Comparison of ENCODE assay signal across 19 cellular contexts in genomic region chr2:144455979-144456378, GRCh38.
A peak's percentile ranks its signal among the peaks of the same experiment; 100 is the strongest.
DNase-seq lines count a peak whose midpoint lies in the region; ATAC-seq and TF ChIP-seq lines count a peak whose summit lies in the region.
"Had no signal": no experiment of that assay in that cellular context is flagged by ENCODE, and none has a peak within 500 bp of the region (broad histone marks: within the 10 kb centered on the region; RNA-seq: fewer than 3 reads in every experiment).

No MANE protein-coding gene starts in this region.

- WGBS in IMR-90 (ENCODE audit: extremely low coverage in 2 of 2, insufficient read length in 1 of 2), 2 experiments = no CpG with 5 or more reads among the region's 3 CpGs
- WGBS in smooth muscle cell (ENCODE audit: low lambda C conversion rate) = 80% methylated on average over 3 of the region's 3 CpGs

- TF ChIP-seq RAD21 in IMR-90 (IDR thresholded peaks at IDR 0.05; ENCODE audit: low read length) = no peak

- H3K79me1 ChIP-seq in IMR-90 (ENCODE audit: low read depth in 1 of 2, low read length in 2 of 2) = peaks cover 22 to 55% of the 10 kb centered on the region in 2 experiments

- intact Hi-C loops in IMR-90 (cut with micrococcal nuclease) = loop anchor here (5.0 kb wide), 1 partner anchor 124 kb away; a partner anchor contains a TSS

- no peaks in the 10 kb centered on the region for H3K36me3 Mint-ChIP-seq in activated CD4-positive, alpha-beta T cell treated with anti-CD3 and anti-CD28 coated beads, Interleukin-2, amount 10 ng/mL, durations not matched to agents 7 days and 5 days (ENCODE audit: low read depth)
- H3K36me3 Mint-ChIP-seq: activated CD4-positive, alpha-beta memory T cell treated with anti-CD3 and anti-CD28 coated beads for 36 hours; naive thymus-derived CD8-positive, alpha-beta T cell had no signal

- dilution Hi-C loops in IMR-90 (cut with HindIII; ENCODE audit: low sequenced_read_pairs, unreplicated experiment) = no loop called here

- H3K4me2 ChIP-seq in IMR-90 (ENCODE audit: low read depth, low read length) (peak overlapping the region; percentile 21; the same call in 1 of the 2 replicates), smooth muscle cell (peak overlapping the region; percentile 80)

- no peak overlapping the region for H3K4ac ChIP-seq in IMR-90 (ENCODE audit: low read depth, low read length)

- no peak overlapping the region for H2AK9ac ChIP-seq in IMR-90 (replicated peaks; ENCODE audit: low read depth, low read length, poor library complexity)

- H3K23ac ChIP-seq in IMR-90 (ENCODE audit: low read depth, low read length) = no peak overlapping the region

- H3K56ac ChIP-seq in IMR-90 (ENCODE audit: extremely low read depth, insufficient read depth, low read length) = no peak overlapping the region

- no peak overlapping the region for H2BK15ac ChIP-seq in IMR-90 (ENCODE audit: low read depth, low read length)

- H2AFZ ChIP-seq in IMR-90 (replicated peaks; ENCODE audit: low read length, poor library complexity) (no peak overlapping the region), smooth muscle cell (ENCODE audit: low read depth) (no peak overlapping the region)

- H3K36me3 ChIP-seq in IMR-90 (ENCODE audit: control insufficient read depth, insufficient read depth, low read length) (no peaks in the 10 kb centered on the region), smooth muscle cell (ENCODE audit: low read depth) (no peaks in the 10 kb centered on the region)
- H3K36me3 ChIP-seq: right atrium auricular region, tibial artery had no signal

- H2BK120ac ChIP-seq in IMR-90 (ENCODE audit: low read depth, low read length) = no peak overlapping the region

- no peak overlapping the region for H2AK5ac ChIP-seq in IMR-90 (ENCODE audit: low read depth, low read length)

- no peak overlapping the region for H3K4me3 ChIP-seq in IMR-90 (ENCODE audit: insufficient read depth, low read depth, low read length)
- H3K4me3 ChIP-seq in smooth muscle cell = no peak overlapping the region
- H3K4me3 ChIP-seq: tibial artery had no signal

- no peak overlapping the region for H3K14ac ChIP-seq in IMR-90 (replicated peaks; ENCODE audit: low read depth, low read length)

- H3K18ac ChIP-seq in IMR-90 (ENCODE audit: low read depth, low read length) = no peak overlapping the region

- CTCF ChIA-PET in IMR-90 (lab: Yijun Ruan, JAX) = interaction anchor here (0.7 kb wide), 1 partner anchor 917 kb away, joined by 7 read pairs; no protein-coding TSS in a partner anchor
- CTCF ChIA-PET in activated CD4-positive, alpha-beta T cell treated with anti-CD3 and anti-CD28 coated beads, Interleukin-2, amount 10 ng/mL, durations not matched to agents 7 days and 5 days (lab: Charles Lee) = interaction anchor here (0.6 to 2.9 kb wide), 2 partner anchors 22 to 1298 kb away, joined by 3 to 6 read pairs; no protein-coding TSS in a partner anchor

- POLR2A ChIA-PET in IMR-90 (lab: Charles Lee; ENCODE audit: unreplicated experiment) = no interaction called here
- POLR2A ChIA-PET in activated CD4-positive, alpha-beta T cell treated with anti-CD3 and anti-CD28 coated beads, Interleukin-2, amount 10 ng/mL, durations not matched to agents 7 days and 5 days (lab: Charles Lee) = no interaction called here

- H3K27ac ChIP-seq in IMR-90 (ENCODE audit: insufficient read depth, low read length) = no peak overlapping the region
- peak overlapping the region; percentile 62 for H3K27ac ChIP-seq in angular gyrus (ENCODE audit: low read depth, low read length)
- H3K27ac ChIP-seq in layer of hippocampus (ENCODE audit: low read depth, low read length) = peak overlapping the region; percentile 87
- peak overlapping the region; percentile 97 for H3K27ac ChIP-seq in smooth muscle cell (ENCODE audit: low read depth)
- H3K27ac ChIP-seq: C4-2B had no signal

- peaks cover 98% of the 10 kb centered on the region for H3K79me2 ChIP-seq in smooth muscle cell (ENCODE audit: low read depth)

- H3K4me1 Mint-ChIP-seq in activated CD4-positive, alpha-beta T cell treated with anti-CD3 and anti-CD28 coated beads, Interleukin-2, amount 10 ng/mL, durations not matched to agents 7 days and 5 days = peaks cover 19% of the 10 kb centered on the region

- H3K27me3 ChIP-seq in IMR-90 (ENCODE audit: control insufficient read depth, insufficient read depth, low read length) (no peaks in the 10 kb centered on the region), layer of hippocampus (ENCODE audit: control insufficient read depth, insufficient read depth, low read length) (no peaks in the 10 kb centered on the region), smooth muscle cell (ENCODE audit: low read depth) (no peaks in the 10 kb centered on the region)
- H3K27me3 ChIP-seq: right atrium auricular region, tibial artery had no signal

- no peak overlapping the region for H4K5ac ChIP-seq in IMR-90 (ENCODE audit: low read depth, low read length)

- peaks cover 23% of the 10 kb centered on the region for H3K4me1 ChIP-seq in IMR-90 (ENCODE audit: control insufficient read depth, insufficient read depth, low read length)
- peaks cover 89% of the 10 kb centered on the region for H3K4me1 ChIP-seq in smooth muscle cell (ENCODE audit: low read depth)

- H2BK20ac ChIP-seq in IMR-90 (ENCODE audit: low read depth, low read length) = no peak overlapping the region

- no peak for TF ChIP-seq POLR2A in IMR-90 (IDR thresholded peaks at IDR 0.05; ENCODE audit: low read depth, low read length)

- H3K27me3 Mint-ChIP-seq in activated CD4-positive, alpha-beta T cell treated with anti-CD3 and anti-CD28 coated beads, Interleukin-2, amount 10 ng/mL, durations not matched to agents 7 days and 5 days = peaks cover 23% of the 10 kb centered on the region

- no peaks in the 10 kb centered on the region for H3K9me3 Mint-ChIP-seq in activated CD4-positive, alpha-beta T cell treated with anti-CD3 and anti-CD28 coated beads, Interleukin-2, amount 10 ng/mL, durations not matched to agents 7 days and 5 days
- H3K9me3 Mint-ChIP-seq: activated CD4-positive, alpha-beta memory T cell treated with anti-CD3 and anti-CD28 coated beads for 36 hours; naive thymus-derived CD8-positive, alpha-beta T cell had no signal

- H2BK5ac ChIP-seq in IMR-90 (ENCODE audit: low read depth, low read length, poor library complexity, severe bottlenecking) = peak overlapping the region; percentile 38

- no peak overlapping the region for H4K91ac ChIP-seq in IMR-90 (ENCODE audit: insufficient read depth, low read depth, low read length)

- no peak for ATAC-seq in IMR-90 (ENCODE audit: low read depth)
- ATAC-seq: left colon; naive thymus-derived CD8-positive, alpha-beta T cell had no signal

- no peak overlapping the region for H3K4me3 Mint-ChIP-seq in activated CD4-positive, alpha-beta T cell treated with anti-CD3 and anti-CD28 coated beads, Interleukin-2, amount 10 ng/mL, durations not matched to agents 7 days and 5 days
- H3K4me3 Mint-ChIP-seq: activated CD4-positive, alpha-beta memory T cell treated with anti-CD3 and anti-CD28 coated beads for 36 hours had no signal

- H3K9me3 ChIP-seq in IMR-90 (ENCODE audit: control insufficient read depth, insufficient read depth, low read length) = no peaks in the 10 kb centered on the region
- H3K9me3 ChIP-seq in smooth muscle cell (replicated peaks; ENCODE audit: low read depth) = no peaks in the 10 kb centered on the region
- H3K9me3 ChIP-seq: right atrium auricular region, tibial artery had no signal

- in situ Hi-C loops in IMR-90 (cut with MboI; ENCODE audit: low sequenced_read_pairs) = no loop called here

- H3K9ac ChIP-seq in IMR-90 (ENCODE audit: low read depth, low read length) = no peak overlapping the region
- H3K9ac ChIP-seq in smooth muscle cell (ENCODE audit: low read depth) = peak overlapping the region; percentile 75

- no peak overlapping the region for H3K27ac Mint-ChIP-seq in activated CD4-positive, alpha-beta T cell treated with anti-CD3 and anti-CD28 coated beads, Interleukin-2, amount 10 ng/mL, durations not matched to agents 7 days and 5 days
- H3K27ac Mint-ChIP-seq: activated CD4-positive, alpha-beta memory T cell treated with anti-CD3 and anti-CD28 coated beads for 36 hours had no signal

- peaks cover 5% of the 10 kb centered on the region for H3K9me1 ChIP-seq in IMR-90 (ENCODE audit: insufficient read depth, low read length)

- no peak overlapping the region for H4K8ac ChIP-seq in IMR-90 (ENCODE audit: low read depth in 2 of 2, low read length in 2 of 2)

- H4K20me1 ChIP-seq in IMR-90 (ENCODE audit: insufficient read depth, low read length) (0 out of 2 replicates have a peak, but pooled peaks cover 2% of the 10 kb centered on the region), smooth muscle cell (ENCODE audit: low read depth) (peaks cover 51% of the 10 kb centered on the region)

- DNase-seq in IMR-90 = no peak
- no peak for DNase-seq in smooth muscle cell (lab: John Stamatoyannopoulos, UW; ENCODE audit: unreplicated experiment)
- DNase-seq in activated CD4-positive, alpha-beta T cell treated with anti-CD3 and anti-CD28 coated beads, Interleukin-2, amount 10 ng/mL, durations not matched to agents 7 days and 5 days = no peak
- DNase-seq in cortex of kidney (lab: John Stamatoyannopoulos, UW) = no peak
- no peak for DNase-seq in NCI-H2227 (lab: John Stamatoyannopoulos, UW; ENCODE audit: unreplicated experiment)
- no peak for DNase-seq in NCI-H2196 treated with DMSO at 0.1 percent for 48 hours (lab: John Stamatoyannopoulos, UW; ENCODE audit: unreplicated experiment)
- DNase-seq: DMS53; hippocampal formation; left colon; naive thymus-derived CD8-positive, alpha-beta T cell; NCI-H187; NCI-H510A; stimulated activated CD4-positive, alpha-beta T cell treated with anti-CD3 and anti-CD28 coated beads, Interleukin-2, amount 100 ng/mL, for 24 hours had no signal

- TF ChIP-seq CTCF in IMR-90 (conservative IDR thresholded peaks at IDR 0.05; ENCODE audit: low read depth, low read length) (no peak), smooth muscle cell (IDR thresholded peaks at IDR 0.05; ENCODE audit: borderline replicate concordance, insufficient read depth, poor library complexity, severe bottlenecking) (no peak)

- no TSS peak for BruUV-seq in IMR-90 (replicated peaks; lab: Mats Ljungman, UMichigan)

- H3F3A ChIP-seq in smooth muscle cell (ENCODE audit: low read depth) = peaks cover 27% of the 10 kb centered on the region

TF ChIP-seq in IMR-90, 13 proteins besides CTCF, POLR2A, EP300 and RAD21:
- TF ChIP-seq FOS (IDR thresholded peaks at IDR 0.05; ENCODE audit: low read depth, low read length) (no peak), RFX5 (IDR thresholded peaks at IDR 0.05; ENCODE audit: low read depth, low read length) (no peak)
TF ChIP-seq in IMR-90: peak in this region for 0.
